Comparison of ENCODE assay signal across 24 cellular contexts in genomic region chr12:46896680-46897079, GRCh38.
"Had no signal": no experiment of that assay in that cellular context is flagged by ENCODE, and none has a peak within 500 bp of the region (broad histone marks: within the 10 kb centered on the region; RNA-seq: fewer than 3 reads in every experiment).

No MANE protein-coding gene starts in this region.

- H3K27ac ChIP-seq: neutrophil, pancreas, prostate gland, right lobe of liver, sigmoid colon, stomach, thoracic aorta, tibial artery, transverse colon, upper lobe of right lung, uterus had no signal

- H3K36me3 ChIP-seq: neutrophil, pancreas, prostate gland, right lobe of liver, sigmoid colon, stomach, thoracic aorta, tibial artery, transverse colon, upper lobe of right lung, uterus had no signal

- ATAC-seq: naive thymus-derived CD8-positive, alpha-beta T cell; natural killer cell treated with Interleukin-12 subunit alpha and Interleukin-12 subunit beta and Interleukin-15 and Interleukin-18, amount 100 ng/mL, for 72 hours; pancreas; right cardiac atrium; right lobe of liver; stimulated activated effector memory CD8-positive, alpha-beta T cell treated with anti-CD3 and anti-CD28 coated beads, Interleukin-12 subunit alpha, Interleukin-12 subunit beta, amount 100 ng/mL, for 72 hours; stimulated activated naive B cell treated with anti-CD40 and anti-IgM and Interleukin-4, amounts not matched to agents 10 μg/mL and 1 μg/mL and 100 μg/mL, for 72 hours; upper lobe of right lung had no signal

- H3K27me3 ChIP-seq: neutrophil, pancreas, right lobe of liver, sigmoid colon, stomach, tibial artery, transverse colon, upper lobe of right lung, uterus had no signal

- H3K9me3 ChIP-seq: neutrophil, pancreas, prostate gland, right lobe of liver, sigmoid colon, stomach, thoracic aorta, tibial artery, transverse colon, upper lobe of right lung, uterus had no signal

- DNase-seq: naive thymus-derived CD8-positive, alpha-beta T cell; nephron progenitor cell; nucleus accumbens; pancreas; right cardiac atrium; right lobe of liver; sigmoid colon; small intestine; stimulated activated CD4-positive, alpha-beta T cell treated with anti-CD3 and anti-CD28 coated beads, Interleukin-15, amount 100 ng/mL, for 24 hours; stimulated activated CD4-positive, alpha-beta T cell treated with anti-CD3 and anti-CD28 coated beads, Interleukin-2, amount 100 ng/mL, for 24 hours; stimulated activated CD4-positive, alpha-beta T cell treated with anti-CD3 and anti-CD28 coated beads, Interleukin-2, amount 100 ng/mL, for 48 hours; stimulated activated CD4-positive, alpha-beta T cell treated with anti-CD3 and anti-CD28 coated beads, Interleukin-4, amount 100 ng/mL, for 24 hours; stimulated activated naive B cell treated with anti-CD40 and anti-IgM and Interleukin-4, amounts not matched to agents 10 μg/mL and 1 μg/mL and 100 μg/mL, for 72 hours; stimulated activated naive CD4-positive, alpha-beta T cell treated with Interleukin-2 at 50 U/mL for 16 hours; stomach; tibial artery; transverse colon; upper lobe of right lung; uterus had no signal

- H3K4me3 ChIP-seq: pancreas, prostate gland, right lobe of liver, sigmoid colon, stomach, thoracic aorta, tibial artery, transverse colon, upper lobe of right lung, uterus had no signal

- H3K4me1 ChIP-seq: pancreas, prostate gland, right lobe of liver, sigmoid colon, stomach, upper lobe of right lung had no signal
